In genomic region chr11:73326929-73327811, GRCh38 we compare ENCODE assay signal across 11 cellular contexts. TPM values are rescaled to one million over a fixed set of nuclear protein-coding genes. Genes with fewer than 3 reads are reported as not detected.
DNase-seq lines count a peak whose midpoint lies in the region; ATAC-seq and TF ChIP-seq lines count a peak whose summit lies in the region.
"Had no signal": no experiment of that assay in that cellular context is flagged by ENCODE, and none has a peak within 500 bp of the region (broad histone marks: within the 10 kb centered on the region; RNA-seq: fewer than 3 reads in every experiment).

No MANE protein-coding gene starts in this region.

- peaks cover 97% of the 10 kb centered on the region for H3K79me2 ChIP-seq in hepatocyte

- peak overlapping the region; percentile 77 for H3K27ac Mint-ChIP-seq in T-helper 17 cell

- no peaks in the 10 kb centered on the region for H3K9me3 ChIP-seq in T-helper 17 cell (ENCODE audit: control insufficient read depth, low read length, poor library complexity, severe bottlenecking)
- H3K9me3 ChIP-seq in hepatocyte (ENCODE audit: low read depth) = no peaks in the 10 kb centered on the region
- H3K9me3 ChIP-seq in thoracic aorta = no peaks in the 10 kb centered on the region
- H3K9me3 ChIP-seq: left lung had no signal

- peaks cover 70% of the 10 kb centered on the region for H3K4me1 ChIP-seq in hepatocyte (ENCODE audit: insufficient read depth)
- peaks cover 76 to 95% of the 10 kb centered on the region in 2 donors for H3K4me1 ChIP-seq in thoracic aorta (ENCODE audit: control insufficient read depth in 1 of 2, low read depth in 2 of 2)

- no peaks in the 10 kb centered on the region for H3K36me3 Mint-ChIP-seq in T-helper 17 cell (ENCODE audit: low read depth)

- H3K9me2 ChIP-seq in hepatocyte (replicated peaks; ENCODE audit: insufficient read depth) = no peaks in the 10 kb centered on the region

- peak overlapping the region; percentile 28 for H3K4me3 Mint-ChIP-seq in T-helper 17 cell
- H3K4me3 Mint-ChIP-seq: central memory CD8-positive, alpha-beta T cell had no signal

- H3K27ac ChIP-seq in hepatocyte (peak overlapping the region; percentile 12), thoracic aorta (peak overlapping the region; percentile 98 to 100)
- H3K27ac ChIP-seq: VCaP had no signal

- DNase-seq in SKM-1 treated with dmso at 0.1 percent for 144 hours (lab: John Stamatoyannopoulos, UW; ENCODE audit: unreplicated experiment) (peak; percentile 19), SKM-1 (lab: John Stamatoyannopoulos, UW; ENCODE audit: unreplicated experiment) (no peak), T-helper 17 cell (no peak), hepatocyte (ENCODE audit: low spot score) (no peak), thoracic aorta (ENCODE audit: low spot score) (no peak), NOMO-1 treated with dmso at 0.1 percent for 144 hours (lab: John Stamatoyannopoulos, UW; ENCODE audit: unreplicated experiment) (no peak), SHP77 treated with DMSO at 0.1 percent for 48 hours (lab: John Stamatoyannopoulos, UW) (no peak), HT-29 (ENCODE audit: low spot score) (no peak)
- DNase-seq: left lung had no signal

- H3K27me3 ChIP-seq in hepatocyte (no peaks in the 10 kb centered on the region), thoracic aorta (replicated peaks; ENCODE audit: insufficient read depth) (no peaks in the 10 kb centered on the region)
- H3K27me3 ChIP-seq: left lung had no signal

- no peak overlapping the region for H2AFZ ChIP-seq in hepatocyte

- H3K27me3 Mint-ChIP-seq in T-helper 17 cell = no peaks in the 10 kb centered on the region
- H3K27me3 Mint-ChIP-seq: central memory CD8-positive, alpha-beta T cell had no signal

- H3K4me1 Mint-ChIP-seq in T-helper 17 cell = peaks cover 7% of the 10 kb centered on the region
- H3K4me1 Mint-ChIP-seq: central memory CD8-positive, alpha-beta T cell had no signal

- no peak overlapping the region for H3K4me2 ChIP-seq in hepatocyte

- H3K4me3 ChIP-seq in hepatocyte = no peak overlapping the region
- H3K4me3 ChIP-seq in thoracic aorta = no peak overlapping the region
- H3K4me3 ChIP-seq: left lung had no signal

- H3K36me3 ChIP-seq in hepatocyte (replicated peaks; ENCODE audit: insufficient read depth, low read depth) (no peaks in the 10 kb centered on the region), thoracic aorta (peaks cover 3% of the 10 kb centered on the region)
- H3K36me3 ChIP-seq: left lung had no signal

- 85% methylated on average over 10 of the region's 10 CpGs for WGBS in hepatocyte (ENCODE audit: low lambda C conversion rate, missing lambda C conversion rate)

- peaks cover 24% of the 10 kb centered on the region for H4K20me1 ChIP-seq in hepatocyte (ENCODE audit: insufficient read depth, poor library complexity, severe bottlenecking)

- ATAC-seq in T-helper 17 cell (no peak), thoracic aorta (ENCODE audit: insufficient number of reproducible peaks, low FRiP score, low read depth) (no peak)
- ATAC-seq: left lung had no signal

- TF ChIP-seq CTCF in hepatocyte (IDR thresholded peaks at IDR 0.05; ENCODE audit: poor library complexity) (no peak), thoracic aorta (IDR thresholded peaks at IDR 0.05) (no peak)

RNA-seq across cellular contexts. Expression of gene ARHGEF17, which starts 19.1 kb away (rescaled TPM):
- total RNA-seq in T-helper 17 cell = under 1 TPM in 1 of 2 donors, not detected in 1; 0.17 TPM
- total RNA-seq in hepatocyte = 26.6 and 35.6 TPM in 2 replicates
- polyA plus RNA-seq in hepatocyte = 30.2 and 36.2 TPM in 2 replicates
- 100 to 1,000 TPM; 244 to 308 TPM for total RNA-seq in thoracic aorta
- 31.9 and 33.1 TPM in 2 replicates for total RNA-seq in HT-29 (2014; rRNA removed; shearing (Covaris generic))

RNA-seq across cellular contexts. Expression of gene RELT, which starts 49.0 kb away (rescaled TPM):
- 100 to 1,000 TPM; 139 to 169 TPM for total RNA-seq in T-helper 17 cell
- 2.3 and 3.4 TPM in 2 replicates for total RNA-seq in hepatocyte
- polyA plus RNA-seq in hepatocyte = 1.6 and 2.7 TPM in 2 replicates
- 10 to 100 TPM in 1 of 2 donors, 1 to 10 TPM in 1; 6.5 to 14.2 TPM for total RNA-seq in thoracic aorta
- total RNA-seq in HT-29 (2014; rRNA removed; shearing (Covaris generic)) = 20.9 and 21.5 TPM in 2 replicates

RNA-seq across cellular contexts. Expression of gene P2RY6, which starts 55.0 kb away (rescaled TPM):
- total RNA-seq in T-helper 17 cell (not detected), hepatocyte (2.6 and 2.9 TPM in 2 replicates), thoracic aorta (10 to 100 TPM in 1 of 2 donors, 1 to 10 TPM in 1; 7.7 to 13.4 TPM)
- polyA plus RNA-seq in hepatocyte = 8.9 and 9.7 TPM in 2 replicates
- total RNA-seq in HT-29 (2014; rRNA removed; shearing (Covaris generic)) = not detected in 2 replicates

Comparison
In these comparisons a context has a peak if more than half of its experiments do, and no peak if none do; other contexts are left out.
1. RNA of gene ARHGEF17, which starts 19.1 kb away (total RNA-seq): 244 to 308 TPM in thoracic aorta, 26.6 to 35.6 TPM in hepatocyte and 31.9 to 33.1 TPM in HT-29; 0.17 TPM in T-helper 17 cell; every median in the first group is over 10 times any median in the second.